In genomic region chr3:150547045-150547753, GRCh38 we compare ENCODE assay signal across 8 cellular contexts. TPM values are rescaled to one million over a fixed set of nuclear protein-coding genes. Genes with fewer than 3 reads are reported as not detected.
DNase-seq lines count a peak whose midpoint lies in the region; ATAC-seq and TF ChIP-seq lines count a peak whose summit lies in the region.

No MANE protein-coding gene starts in this region.

- ATAC-seq in GM19463 (IDR thresholded peaks at IDR 0.05; ENCODE audit: unreplicated experiment) (no peak), GM19023 (IDR thresholded peaks at IDR 0.05; ENCODE audit: unreplicated experiment) (no peak)

- no peaks in the 10 kb centered on the region for H3K27me3 ChIP-seq in esophagus muscularis mucosa

- H3K4me1 Mint-ChIP-seq in activated CD4-positive, alpha-beta T cell treated with anti-CD3 and anti-CD28 coated beads, Interleukin-2, amount 10 ng/mL, durations not matched to agents 7 days and 5 days = peaks cover 55% of the 10 kb centered on the region

- H3K27me3 Mint-ChIP-seq in activated CD4-positive, alpha-beta T cell treated with anti-CD3 and anti-CD28 coated beads, Interleukin-2, amount 10 ng/mL, durations not matched to agents 7 days and 5 days = no peaks in the 10 kb centered on the region

- no peak for DNase-seq in activated CD4-positive, alpha-beta T cell treated with anti-CD3 and anti-CD28 coated beads, Interleukin-2, amount 10 ng/mL, durations not matched to agents 7 days and 5 days
- DNase-seq in activated CD4-positive, alpha-beta T cell treated with anti-CD3 and anti-CD28 coated beads, Interleukin-2, amount 50 U/mL, for 48 hours = no peak
- DNase-seq in SKM-1 treated with dmso at 0.1 percent for 144 hours (lab: John Stamatoyannopoulos, UW; ENCODE audit: unreplicated experiment) (peak; percentile 40), esophagus muscularis mucosa (ENCODE audit: extremely low spot score) (no peak), retinal pigment epithelial cell (ENCODE audit: low read depth) (no peak), T-helper 9 cell (no peak)

- H3K4me3 Mint-ChIP-seq in activated CD4-positive, alpha-beta T cell treated with anti-CD3 and anti-CD28 coated beads, Interleukin-2, amount 10 ng/mL, durations not matched to agents 7 days and 5 days = peak overlapping the region; percentile 90

- no peak for TF ChIP-seq EP300 in esophagus muscularis mucosa (IDR thresholded peaks at IDR 0.05)

- peaks cover 43% of the 10 kb centered on the region for H3K36me3 Mint-ChIP-seq in activated CD4-positive, alpha-beta T cell treated with anti-CD3 and anti-CD28 coated beads, Interleukin-2, amount 10 ng/mL, durations not matched to agents 7 days and 5 days (ENCODE audit: low read depth)

- peaks cover 19 to 51% (median 43%) of the 10 kb centered on the region in 4 donors for H3K4me1 ChIP-seq in esophagus muscularis mucosa

- no peak for TF ChIP-seq CTCF in esophagus muscularis mucosa (IDR thresholded peaks at IDR 0.05)
- no peak for TF ChIP-seq CTCF in retinal pigment epithelial cell (conservative IDR thresholded peaks at IDR 0.05; ENCODE audit: low read depth, low read length)

- intact Hi-C loops in esophagus muscularis mucosa (cut with DNase I) = loop anchor here (2.0 to 5.0 kb wide), 2 partner anchors 55 to 136 kb away; partner anchors contain the start of gene SELENOT

- H3K9me3 ChIP-seq in esophagus muscularis mucosa = no peaks in the 10 kb centered on the region

- peak overlapping the region; percentile 97 to 100 (median 98) for H3K27ac ChIP-seq in esophagus muscularis mucosa (replicated peaks in 1 of 4)

- H3K9me3 Mint-ChIP-seq in activated CD4-positive, alpha-beta T cell treated with anti-CD3 and anti-CD28 coated beads, Interleukin-2, amount 10 ng/mL, durations not matched to agents 7 days and 5 days = no peaks in the 10 kb centered on the region

- WGBS in esophagus muscularis mucosa = 26% methylated on average over 7 of the region's 7 CpGs

- H3K4me3 ChIP-seq in esophagus muscularis mucosa (peak overlapping the region; percentile 72 to 95 (median 91)), retinal pigment epithelial cell (ENCODE audit: low read length) (peak overlapping the region; percentile 95)

- POLR2A ChIA-PET in activated CD4-positive, alpha-beta T cell treated with anti-CD3 and anti-CD28 coated beads, Interleukin-2, amount 10 ng/mL, durations not matched to agents 7 days and 5 days (lab: Charles Lee) = interaction anchor here (1.3 kb wide), 1 partner anchor 56 kb away, joined by 5 read pairs; the partner anchor contains the start of gene SELENOT

- peaks cover 0 to 20% (median 16%) of the 10 kb centered on the region in 4 donors for H3K36me3 ChIP-seq in esophagus muscularis mucosa

- peak overlapping the region; percentile 95 for H3K27ac Mint-ChIP-seq in activated CD4-positive, alpha-beta T cell treated with anti-CD3 and anti-CD28 coated beads, Interleukin-2, amount 10 ng/mL, durations not matched to agents 7 days and 5 days

- TF ChIP-seq POLR2A in esophagus muscularis mucosa (IDR thresholded peaks at IDR 0.05; ENCODE audit: low read depth) = no peak

- CTCF ChIA-PET in activated CD4-positive, alpha-beta T cell treated with anti-CD3 and anti-CD28 coated beads, Interleukin-2, amount 10 ng/mL, durations not matched to agents 7 days and 5 days (lab: Charles Lee) = interaction anchor here (0.6 to 1.3 kb wide), 5 partner anchors 10 to 113 kb away, joined by 3 to 4 read pairs (median 4); no protein-coding TSS in a partner anchor

RNA-seq across cellular contexts. Expression of gene EIF2A, which starts 0.6 kb away (rescaled TPM):
- 10 to 100 TPM; 68.3 to 91.2 TPM for total RNA-seq in activated CD4-positive, alpha-beta T cell treated with anti-CD3 and anti-CD28 coated beads, Interleukin-2, amount 10 ng/mL, durations not matched to agents 7 days and 5 days
- total RNA-seq in esophagus muscularis mucosa = 100 to 1,000 TPM; 113 to 176 (median 154) TPM

RNA-seq across cellular contexts. Expression of gene SERP1, which starts 0.9 kb away (rescaled TPM):
- total RNA-seq in activated CD4-positive, alpha-beta T cell treated with anti-CD3 and anti-CD28 coated beads, Interleukin-2, amount 10 ng/mL, durations not matched to agents 7 days and 5 days = 10 to 100 TPM; 79.9 to 83.5 TPM
- 100 to 1,000 TPM; 117 to 177 (median 144) TPM for total RNA-seq in esophagus muscularis mucosa

RNA-seq across cellular contexts. Expression of gene SELENOT, which starts 55.9 kb away (rescaled TPM):
- total RNA-seq in activated CD4-positive, alpha-beta T cell treated with anti-CD3 and anti-CD28 coated beads, Interleukin-2, amount 10 ng/mL, durations not matched to agents 7 days and 5 days = 100 to 1,000 TPM; 108 to 140 TPM
- total RNA-seq in esophagus muscularis mucosa = 100 to 1,000 TPM in 1 of 4 donors, 10 to 100 TPM in 3; 34.5 to 124 (median 67.5) TPM
